8 cellular contexts compared by ENCODE assay signal in genomic region chr17:74203439-74204240, GRCh38. TPM values are rescaled to one million over a fixed set of nuclear protein-coding genes. Genes with fewer than 3 reads are reported as not detected.
A peak's percentile ranks its signal among the peaks of the same experiment; 100 is the strongest.
DNase-seq lines count a peak whose midpoint lies in the region; ATAC-seq and TF ChIP-seq lines count a peak whose summit lies in the region.

RPL38 (plus strand) TSS chr17:74203678; CDS start chr17:74203956, 278 bp downstream.

- no peaks in the 10 kb centered on the region for H3K9me3 Mint-ChIP-seq in activated naive CD4-positive, alpha-beta T cell treated with anti-CD3 and anti-CD28 coated beads, Interleukin-2, amount 50 U/mL, for 72 hours

- peak; percentile 90 to 91 for ATAC-seq in activated naive CD4-positive, alpha-beta T cell treated with anti-CD3 and anti-CD28 coated beads, Interleukin-2, amount 50 U/mL, for 72 hours
- ATAC-seq in omental fat pad (ENCODE audit: low FRiP score), result peak; percentile 87

- no peaks in the 10 kb centered on the region for H3K9me3 ChIP-seq in HEK293 (ENCODE audit: control insufficient read depth, insufficient read depth, low read depth, low read length)
- H3K9me3 ChIP-seq in testis, result no peaks in the 10 kb centered on the region

- H3K36me3 Mint-ChIP-seq in activated naive CD4-positive, alpha-beta T cell treated with anti-CD3 and anti-CD28 coated beads, Interleukin-2, amount 50 U/mL, for 72 hours, result peaks cover 22 to 33% of the 10 kb centered on the region in 2 donors

- peak; percentile 39 for TF ChIP-seq POLR2A in testis (IDR thresholded peaks at IDR 0.05)

- H3K4me1 ChIP-seq in HEK293 (ENCODE audit: control insufficient read depth, insufficient read depth, low read length) (peaks cover 12% of the 10 kb centered on the region; the same call in 1 of the 2 replicates), testis (peaks cover 20% of the 10 kb centered on the region)

- TF ChIP-seq CTCF in HEK293 (tag by site-specific recombination; IDR thresholded peaks at IDR 0.05), result peak; percentile 99
- peak in 2 of 3 donors; percentile 83 to 98 for TF ChIP-seq CTCF in omental fat pad (IDR thresholded peaks at IDR 0.05)
- peak; percentile 99 to 100 (median 99) for TF ChIP-seq CTCF in testis (IDR thresholded peaks at IDR 0.05)

- DNase-seq in GM03348 (ENCODE audit: low spot score) (peak; percentile 96), NCI-H1092 (lab: John Stamatoyannopoulos, UW) (peak; percentile 96), SKM-1 (lab: John Stamatoyannopoulos, UW; ENCODE audit: unreplicated experiment) (peak; percentile 91), glomerular visceral epithelial cell (ENCODE audit: extremely low spot score) (peak; percentile 96), omental fat pad (ENCODE audit: low spot score) (peak; percentile 100), testis (peak; percentile 99)
- peak; percentile 93 to 99 for DNase-seq in activated naive CD4-positive, alpha-beta T cell treated with anti-CD3 and anti-CD28 coated beads, Interleukin-2, amount 50 U/mL, for 72 hours (ENCODE audit: low spot score in 2 of 2)

- H3K4me3 ChIP-seq in HEK293 (ENCODE audit: low read depth, low read length), result peak within 1 kb of the TSS; percentile 96
- H3K4me3 ChIP-seq in testis, result peak within 1 kb of the TSS; percentile 89 to 93

- POLR2A ChIA-PET in HEK293 (lab: Yijun Ruan, JAX), result interaction anchor here (0.6 to 2.3 kb wide), 14 partner anchors 8 to 559 kb away, joined by 3 to 14 read pairs (median 4); partner anchors contain the start of genes BTBD17, SDK2 and TTYH2

- H3K36me3 ChIP-seq in HEK293 (ENCODE audit: control insufficient read depth in 2 of 2, insufficient read depth in 1 of 2, low read length in 2 of 2), result peaks cover 36 to 50% of the 10 kb centered on the region in 2 experiments
- no peaks in the 10 kb centered on the region for H3K36me3 ChIP-seq in testis (ENCODE audit: low read depth, missing control alignments)

- H3K27me3 ChIP-seq in testis, result no peaks in the 10 kb centered on the region

- CTCF ChIA-PET in HEK293 (lab: Yijun Ruan, JAX), result interaction anchor here (0.6 to 6.7 kb wide), 18 partner anchors 11 to 1478 kb away, joined by 3 to 74 read pairs (median 4); no protein-coding TSS in a partner anchor

- intact Hi-C loops in testis (cut with DNase I; ENCODE audit: low total_unique reads), result loop anchor here (10.0 kb wide), 1 partner anchor 161 kb away; the partner anchor contains the start of genes BTBD17 and GPR142

- H3K27ac ChIP-seq in HEK293 (ENCODE audit: extremely low read depth, low read depth, low read length) (peak within 1 kb of the TSS; percentile 98), testis (peak within 1 kb of the TSS; percentile 83 to 84)

- peak within 1 kb of the TSS; percentile 97 to 99 for H3K27ac Mint-ChIP-seq in activated naive CD4-positive, alpha-beta T cell treated with anti-CD3 and anti-CD28 coated beads, Interleukin-2, amount 50 U/mL, for 72 hours

- WGBS in testis, 2 donors, result 1 to 2% methylated on average over 26 to 53 of the region's 53 CpGs

TF ChIP-seq in HEK293, 187 proteins besides CTCF, POLR2A, EP300 and RAD21 (continues in another document):
- TF ChIP-seq ZSCAN30 (tag by site-specific recombination; IDR thresholded peaks at IDR 0.05) (peak; percentile 82), ZNF544 (tag by site-specific recombination; IDR thresholded peaks at IDR 0.05) (no peak), ZNF629 (tag by site-specific recombination; IDR thresholded peaks at IDR 0.05) (peak; percentile 91), ZNF529 (tag by site-specific recombination; IDR thresholded peaks at IDR 0.05; ENCODE audit: insufficient replicate concordance) (no peak), ZNF658 (tag by site-specific recombination; IDR thresholded peaks at IDR 0.05) (no peak), ZNF677 (tag by site-specific recombination; IDR thresholded peaks at IDR 0.05) (no peak), SCRT2 (tag by site-specific recombination; IDR thresholded peaks at IDR 0.05) (no peak), ZNF596 (tag by site-specific recombination; IDR thresholded peaks at IDR 0.05) (peak; percentile 93), ZNF785 (tag by site-specific recombination; IDR thresholded peaks at IDR 0.05) (0 out of 2 replicates have a peak, but pooled peaks have one; percentile 65), ZBTB8A (tag by site-specific recombination; IDR thresholded peaks at IDR 0.05) (peak; percentile 81), ZNF610 (tag by site-specific recombination; IDR thresholded peaks at IDR 0.05; ENCODE audit: borderline replicate concordance) (peak; percentile 53; the same call in 1 of the 2 replicates), ZNF670 (tag by site-specific recombination; IDR thresholded peaks at IDR 0.05; ENCODE audit: low read depth) (no peak), ZNF157 (tag by site-specific recombination; IDR thresholded peaks at IDR 0.05) (no peak), ZNF16 (tag by site-specific recombination; IDR thresholded peaks at IDR 0.05; ENCODE audit: low read depth) (no peak), GLIS1 (tag by site-specific recombination; IDR thresholded peaks at IDR 0.05) (no peak; the same call in 1 of the 2 replicates), ZNF830 (tag by site-specific recombination; IDR thresholded peaks at IDR 0.05; ENCODE audit: low read depth) (no peak), ZNF292 (tag by site-specific recombination; IDR thresholded peaks at IDR 0.05; ENCODE audit: borderline replicate concordance, low read depth) (no peak), ZNF121 (tag by site-specific recombination; IDR thresholded peaks at IDR 0.05) (peak; percentile 41; the same call in 1 of the 2 replicates), ZNF701 (tag by site-specific recombination; IDR thresholded peaks at IDR 0.05) (no peak), ZNF362 (tag by site-specific recombination; IDR thresholded peaks at IDR 0.05) (peak; percentile 95), ZNF433 (tag by site-specific recombination; IDR thresholded peaks at IDR 0.05; ENCODE audit: low read depth) (no peak), ZNF654 (tag by site-specific recombination; IDR thresholded peaks at IDR 0.05; ENCODE audit: low read depth) (peak; percentile 59), ZNF112 (tag by site-specific recombination; IDR thresholded peaks at IDR 0.05) (no peak), ZNF521 (tag by site-specific recombination; IDR thresholded peaks at IDR 0.05) (no peak), OSR2 (tag by site-specific recombination; IDR thresholded peaks at IDR 0.05) (no peak), PRDM4 (tag by site-specific recombination; IDR thresholded peaks at IDR 0.05) (0 out of 2 replicates have a peak, but pooled peaks have one; percentile 15), KLF16 (tag by site-specific recombination; IDR thresholded peaks at IDR 0.05) (peak; percentile 90), FEZF1 (tag by site-specific recombination; IDR thresholded peaks at IDR 0.05) (peak; percentile 43), ZNF140 (tag by site-specific recombination; IDR thresholded peaks at IDR 0.05) (no peak), GLI4 (tag by site-specific recombination; IDR thresholded peaks at IDR 0.05) (no peak; the same call in none of the 2 replicates), ZNF37A (tag by site-specific recombination; IDR thresholded peaks at IDR 0.05) (no peak), ZBTB21 (tag by site-specific recombination; IDR thresholded peaks at IDR 0.05) (peak; percentile 82), YY2 (tag by site-specific recombination; IDR thresholded peaks at IDR 0.05) (peak; percentile 33; the same call in 1 of the 2 replicates), ZFP41 (tag by site-specific recombination; IDR thresholded peaks at IDR 0.05; ENCODE audit: borderline replicate concordance) (peak; percentile 14; the same call in 1 of the 2 replicates)

RNA-seq across cellular contexts. Expression of gene RPL38, which starts in this region (rescaled TPM):
- 1,000 to 10,000 TPM; 1,423 to 1,466 TPM for total RNA-seq in activated naive CD4-positive, alpha-beta T cell treated with anti-CD3 and anti-CD28 coated beads, Interleukin-2, amount 50 U/mL, for 72 hours
- total RNA-seq in omental fat pad, result 100 to 1,000 TPM; 333 to 392 (median 362) TPM
- total RNA-seq in testis, result 100 to 1,000 TPM; 345 to 563 TPM
- 1,788 TPM for polyA plus RNA-seq in testis (ENCODE audit: insufficient read depth, low read depth, low replicate concordance)

Comparison
In these comparisons a context has a peak if more than half of its experiments do, and no peak if none do; other contexts are left out.
1. Peak in every context shown above with its lines: DNase-seq, ATAC-seq, H3K4me3 ChIP-seq and H3K27ac ChIP-seq.